In the genomic region with DNA sequence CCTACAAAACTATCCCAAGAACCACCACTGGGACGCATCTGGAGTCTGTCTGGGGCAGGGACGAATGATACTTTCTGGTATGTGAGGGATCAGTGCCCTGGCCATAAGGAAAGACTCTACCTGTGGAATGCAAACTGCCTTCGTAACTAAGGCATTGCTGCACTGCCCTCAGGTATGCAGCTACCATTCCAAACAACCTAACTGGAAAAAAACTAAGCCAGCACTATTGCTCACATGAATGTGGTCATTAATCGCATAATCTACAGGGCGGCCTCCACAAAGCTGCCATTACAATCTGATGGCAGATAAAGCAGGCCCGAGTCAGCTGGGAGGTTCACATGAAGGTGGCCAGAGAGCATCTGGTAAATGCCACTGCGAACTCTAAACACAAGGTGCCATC, we compare ENCODE assay signal across 1 cellular context.
TF ChIP-seq lines count a peak whose summit lies in the region.

No MANE protein-coding gene starts in this region.

TF ChIP-seq in H1, 55 proteins besides CTCF, POLR2A, EP300 and RAD21:
- peak; percentile 81 for TF ChIP-seq TEAD4 (IDR thresholded peaks at IDR 0.05; ENCODE audit: low read depth, low read length)
- TF ChIP-seq, protein P1, sequence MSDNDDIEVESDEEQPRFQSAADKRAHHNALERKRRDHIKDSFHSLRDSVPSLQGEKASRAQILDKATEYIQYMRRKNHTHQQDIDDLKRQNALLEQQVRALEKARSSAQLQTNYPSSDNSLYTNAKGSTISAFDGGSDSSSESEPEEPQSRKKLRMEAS (IDR thresholded peaks at IDR 0.05) = no peak
TF ChIP-seq in H1: peak in this region for 1.
